Comparison of ENCODE assay signal across 1 cellular context in genomic region chr3:82274897-82275296, GRCh38.
TF ChIP-seq lines count a peak whose summit lies in the region.

No MANE protein-coding gene starts in this region.

TF ChIP-seq in H1, 55 proteins besides CTCF, POLR2A, EP300 and RAD21:
- TF ChIP-seq PHF8 (conservative IDR thresholded peaks at IDR 0.05; ENCODE audit: low read depth, low read length) = no peak
- no peak for TF ChIP-seq RNF2 (IDR thresholded peaks at IDR 0.05; ENCODE audit: borderline replicate concordance, low read depth, low read length, missing control alignments, poor library complexity, severe bottlenecking)
- no peak for TF ChIP-seq KDM5A (IDR thresholded peaks at IDR 0.05; ENCODE audit: low read length)
- no peak for TF ChIP-seq TAF1 (IDR thresholded peaks at IDR 0.05; ENCODE audit: low read depth, low read length)
- TF ChIP-seq BACH1 (IDR thresholded peaks at IDR 0.05; ENCODE audit: low read length) = no peak
- no peak for TF ChIP-seq RFX5 (IDR thresholded peaks at IDR 0.05; ENCODE audit: borderline replicate concordance, low read depth, low read length)
- no peak for TF ChIP-seq RBBP5 (IDR thresholded peaks at IDR 0.05; ENCODE audit: borderline replicate concordance, low read depth, low read length)
- no peak for TF ChIP-seq CHD1 (IDR thresholded peaks at IDR 0.05; ENCODE audit: low read depth, low read length)
- no peak for TF ChIP-seq JUND (IDR thresholded peaks at IDR 0.05; ENCODE audit: low read length)
- no peak for TF ChIP-seq E2F6 (IDR thresholded peaks at IDR 0.05)
- no peak for TF ChIP-seq EGR1 (IDR thresholded peaks at IDR 0.05; ENCODE audit: borderline replicate concordance, low read depth, low read length)
- no peak for TF ChIP-seq JUN (IDR thresholded peaks at IDR 0.05; ENCODE audit: low read depth, low read length)
- no peak for TF ChIP-seq GABPA (IDR thresholded peaks at IDR 0.05; ENCODE audit: borderline replicate concordance, insufficient read depth, low read length)
- TF ChIP-seq KDM1A (IDR thresholded peaks at IDR 0.05; ENCODE audit: borderline replicate concordance, low read length) = no peak
